13 cellular contexts compared by ENCODE assay signal in the genomic region with DNA sequence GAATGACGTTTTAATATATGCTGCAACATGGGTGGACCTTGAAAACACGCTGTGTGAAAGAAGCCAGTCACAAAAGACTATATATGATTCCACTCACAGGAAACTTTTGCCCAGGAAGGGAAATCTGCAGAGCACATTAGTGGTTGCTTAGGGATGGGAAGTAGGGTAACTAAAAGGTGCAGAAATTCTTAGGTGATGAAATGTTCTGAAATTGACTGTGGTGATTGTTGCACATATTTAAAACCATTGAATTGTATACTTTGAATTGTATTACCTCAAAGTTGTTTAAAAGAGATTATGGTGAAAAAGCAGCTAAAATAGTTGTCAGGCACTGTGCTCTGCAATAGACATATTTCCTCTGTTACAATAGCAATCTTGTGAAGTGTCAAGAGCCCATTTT.
"Had no signal": no experiment of that assay in that cellular context is flagged by ENCODE, and none has a peak within 500 bp of the region (broad histone marks: within the 10 kb centered on the region; RNA-seq: fewer than 3 reads in every experiment).

No MANE protein-coding gene starts in this region.

- H3K27ac ChIP-seq: hepatocyte, psoas muscle, transverse colon had no signal

- DNase-seq: activated CD4-positive, alpha-beta T cell treated with anti-CD3 and anti-CD28 coated beads for 1 hour; activated CD4-positive, alpha-beta T cell treated with anti-CD3 and anti-CD28 coated beads, Interleukin-2, amount 50 U/mL, for 48 hours; activated CD8-positive, alpha-beta memory T cell treated with anti-CD3 and anti-CD28 coated beads, Interleukin-2, amount 10 ng/mL, durations not matched to agents 7 days and 5 days; activated effector memory CD4-positive, alpha-beta T cell treated with Interleukin-2 at 50 U/mL for 16 hours; activated T-cell treated with anti-CD3 and anti-CD28 coated beads, Interleukin-2, amount 50 U/mL, for 24 hours; nephron progenitor cell; psoas muscle; stimulated activated CD4-positive, alpha-beta T cell treated with anti-CD3 and anti-CD28 coated beads, Interleukin-2, amount 100 ng/mL, for 24 hours; stimulated activated naive CD4-positive, alpha-beta T cell; substantia nigra; transverse colon had no signal

- ATAC-seq: activated CD8-positive, alpha-beta memory T cell treated with anti-CD3 and anti-CD28 coated beads, Interleukin-2, amount 10 ng/mL, durations not matched to agents 7 days and 5 days; sciatic nerve had no signal
